In the genomic region with DNA sequence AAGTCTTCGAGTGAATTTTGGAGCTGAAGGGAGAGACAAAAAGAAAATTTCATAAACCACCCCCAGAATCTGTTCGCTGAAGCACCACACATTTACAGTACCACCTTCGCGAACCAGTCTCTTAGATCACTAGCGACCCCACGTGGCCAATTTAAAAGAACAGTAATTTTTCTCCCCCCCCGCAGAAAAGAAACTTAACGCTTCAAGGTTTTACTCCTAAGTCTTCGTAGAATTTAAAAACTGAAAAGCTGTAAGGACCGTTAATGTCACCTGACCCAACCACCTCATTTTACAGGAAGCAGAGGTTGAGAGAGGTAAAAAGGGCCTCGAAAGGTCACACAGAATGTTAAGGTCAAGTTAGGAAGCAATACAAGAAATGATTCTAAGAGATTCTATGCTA, we compare ENCODE assay signal across 9 cellular contexts.
A peak's percentile ranks its signal among the peaks of the same experiment; 100 is the strongest.
DNase-seq lines count a peak whose midpoint lies in the region; ATAC-seq and TF ChIP-seq lines count a peak whose summit lies in the region.
"Had no signal": no experiment of that assay in that cellular context is flagged by ENCODE, and none has a peak within 500 bp of the region (broad histone marks: within the 10 kb centered on the region; RNA-seq: fewer than 3 reads in every experiment).

No MANE protein-coding gene starts in this region.

- peaks cover 2 to 6% of the 10 kb centered on the region in 2 donors for H3K4me1 ChIP-seq in lung (ENCODE audit: control insufficient read depth in 2 of 2, insufficient read depth in 2 of 2, low read length in 2 of 2)

- no peak for ATAC-seq in lung (ENCODE audit: insufficient read depth, low FRiP score)
- peak; percentile 72 for ATAC-seq in stimulated activated naive CD8-positive, alpha-beta T cell treated with anti-CD3 and anti-CD28 coated beads, Interleukin-15, Interleukin-2, amounts not matched to agents 100 U/mL and 50 U/mL, for 24 hours
- ATAC-seq in GM19397 (IDR thresholded peaks at IDR 0.05; ENCODE audit: unreplicated experiment), result no peak
- ATAC-seq in GM21529 (IDR thresholded peaks at IDR 0.05; ENCODE audit: unreplicated experiment), result no peak

- peak; percentile 66 for DNase-seq in ELR (ENCODE audit: low read depth)
- no peak for DNase-seq in lung (ENCODE audit: low spot score)
- DNase-seq in stimulated activated naive CD8-positive, alpha-beta T cell treated with anti-CD3 and anti-CD28 coated beads, Interleukin-15, Interleukin-2, amounts not matched to agents 100 U/mL and 50 U/mL, for 24 hours, result peak; percentile 61
- DNase-seq: activated B cell treated with CpG ODN at 0.5 μM for 24 hours had no signal

- H3K4me3 ChIP-seq in WI38 (ENCODE audit: low read depth, low read length) (peak overlapping the region; percentile 15; the same call in 1 of the 2 replicates), lung (no peak overlapping the region)

- TF ChIP-seq RAD21 in Ishikawa (IDR thresholded peaks at IDR 0.05; ENCODE audit: low read depth), result peak; percentile 75

- no peaks in the 10 kb centered on the region for H3K27me3 ChIP-seq in lung (ENCODE audit: control insufficient read depth, insufficient read depth)

- H3K36me3 ChIP-seq in lung (ENCODE audit: control insufficient read depth in 2 of 2, insufficient read depth in 2 of 2, low read length in 2 of 2), result no peaks in the 10 kb centered on the region

- H3K27ac ChIP-seq in cingulate gyrus (ENCODE audit: low read depth, low read length) (peak overlapping the region; percentile 33), lung (ENCODE audit: low read depth in 1 of 2, low read length in 1 of 2) (no peak overlapping the region)

- H3K9me3 ChIP-seq in lung (ENCODE audit: control insufficient read depth in 2 of 2, insufficient read depth in 1 of 2, low read length in 1 of 2), result peaks cover 0 to 6% of the 10 kb centered on the region in 2 donors

- TF ChIP-seq EP300 in Ishikawa (IDR thresholded peaks at IDR 0.05; ENCODE audit: borderline replicate concordance), result no peak

- 7 to 9% methylated on average over 11 of the region's 11 CpGs for WGBS in lung, 2 donors

- peak; percentile 56 for TF ChIP-seq CTCF in WI38 (IDR thresholded peaks at IDR 0.05; ENCODE audit: low read depth, low read length)
- TF ChIP-seq CTCF in lung (IDR thresholded peaks at IDR 0.05; ENCODE audit: control extremely low read depth, extremely low read depth), result peak; percentile 44

TF ChIP-seq in Ishikawa, 13 proteins besides CTCF, POLR2A, EP300 and RAD21:
- no peak for TF ChIP-seq ZBTB7A (IDR thresholded peaks at IDR 0.05; ENCODE audit: low read depth)
- TF ChIP-seq, protein P1, sequence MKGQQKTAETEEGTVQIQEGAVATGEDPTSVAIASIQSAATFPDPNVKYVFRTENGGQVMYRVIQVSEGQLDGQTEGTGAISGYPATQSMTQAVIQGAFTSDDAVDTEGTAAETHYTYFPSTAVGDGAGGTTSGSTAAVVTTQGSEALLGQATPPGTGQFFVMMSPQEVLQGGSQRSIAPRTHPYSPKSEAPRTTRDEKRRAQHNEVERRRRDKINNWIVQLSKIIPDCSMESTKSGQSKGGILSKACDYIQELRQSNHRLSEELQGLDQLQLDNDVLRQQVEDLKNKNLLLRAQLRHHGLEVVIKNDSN (IDR thresholded peaks at IDR 0.05), result 0 out of 2 replicates have a peak, but pooled peaks have one; percentile 19
